Comparison of ENCODE assay signal across 31 cellular contexts in the genomic region with DNA sequence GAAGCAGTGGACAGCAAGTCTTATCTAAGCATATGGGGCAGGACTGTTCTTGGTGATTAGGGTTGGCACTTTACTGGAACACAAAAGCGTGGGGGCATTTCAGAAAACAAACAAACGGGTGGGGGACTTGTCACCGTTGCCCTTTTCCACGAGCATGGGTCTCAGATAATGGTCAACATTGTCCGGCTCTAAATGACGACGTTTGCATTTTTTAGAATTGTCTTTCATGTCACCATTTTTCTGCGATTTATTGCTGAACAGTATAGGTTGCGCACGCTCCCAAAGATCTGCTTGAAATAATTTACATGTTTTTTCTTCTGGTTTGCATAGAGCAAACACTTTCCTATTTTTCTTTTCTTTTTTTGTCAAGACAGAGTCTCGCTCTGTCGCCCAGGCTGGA.
"Had no signal": no experiment of that assay in that cellular context is flagged by ENCODE, and none has a peak within 500 bp of the region (broad histone marks: within the 10 kb centered on the region; RNA-seq: fewer than 3 reads in every experiment).

No MANE protein-coding gene starts in this region.

- DNase-seq: activated CD4-positive, alpha-beta memory T cell treated with anti-CD3 and anti-CD28 coated beads, Interleukin-2, amount 10 ng/mL, durations not matched to agents 7 days and 5 days; activated CD4-positive, alpha-beta T cell treated with anti-CD3 and anti-CD28 coated beads for 1 hour; activated CD4-positive, alpha-beta T cell treated with anti-CD3 and anti-CD28 coated beads for 4 hours; activated CD4-positive, alpha-beta T cell treated with anti-CD3 and anti-CD28 coated beads, Interleukin-2, amount 10 ng/mL, durations not matched to agents 7 days and 5 days; activated CD4-positive, alpha-beta T cell treated with anti-CD3 and anti-CD28 coated beads, Interleukin-2, amount 50 U/mL, for 4 hours; activated CD8-positive, alpha-beta memory T cell treated with anti-CD3 and anti-CD28 coated beads, Interleukin-2, amount 50 U/mL, for 48 hours; activated gamma-delta T cell; activated naive CD4-positive, alpha-beta T cell; activated naive CD4-positive, alpha-beta T cell treated with anti-CD3 and anti-CD28 coated beads, Interleukin-2, amount 10 ng/mL, durations not matched to agents 7 days and 5 days; activated naive CD8-positive, alpha-beta T cell treated with anti-CD3 and anti-CD28 coated beads, Interleukin-2, amount 10 ng/mL, durations not matched to agents 7 days and 5 days; activated T-cell treated with anti-CD3 and anti-CD28 coated beads for 4 hours; activated T-cell treated with anti-CD3 and anti-CD28 coated beads, Interleukin-2, amount 50 U/mL, for 24 hours; activated T-cell treated with anti-CD3 and anti-CD28 coated beads, Interleukin-2, amount 50 U/mL, for 72 hours; central memory CD4-positive, alpha-beta T cell; cerebellar nuclear complex; colonic mucosa; effector CD4-positive, alpha-beta T cell; effector memory CD8-positive, alpha-beta T cell; foreskin keratinocyte; gastrocnemius medialis; glutamatergic neuron; heart left ventricle; T-helper 2 cell had no signal

- FAIRE-seq: TTC549 had no signal

- H3K27me3 ChIP-seq: ascending aorta, breast epithelium, cardiac muscle cell, colonic mucosa, esophagus muscularis mucosa, foreskin keratinocyte, heart left ventricle had no signal

- H3K9me3 ChIP-seq: ascending aorta, breast epithelium, colonic mucosa, esophagus muscularis mucosa, gastrocnemius medialis, heart left ventricle had no signal

- ATAC-seq: activated naive CD4-positive, alpha-beta T cell treated with anti-CD3 and anti-CD28 coated beads, Interleukin-2, amount 50 U/mL, for 72 hours; activated T-cell treated with anti-CD3 and anti-CD28 coated beads, Interleukin-2, amount 50 U/mL, for 72 hours; effector memory CD8-positive, alpha-beta T cell; foreskin keratinocyte; gastrocnemius medialis; heart left ventricle; WTC11 had no signal

- H3K4me3 ChIP-seq: ascending aorta, breast epithelium, cardiac muscle cell, colonic mucosa, esophagus muscularis mucosa, gastrocnemius medialis, heart left ventricle had no signal

- H3K27ac ChIP-seq: ascending aorta, breast epithelium, cardiac muscle cell, colonic mucosa, esophagus muscularis mucosa, foreskin keratinocyte, gastrocnemius medialis, heart left ventricle, VCaP had no signal

- H3K36me3 ChIP-seq: ascending aorta, breast epithelium, cardiac muscle cell, colonic mucosa, esophagus muscularis mucosa, gastrocnemius medialis, heart left ventricle had no signal

- H3K4me1 ChIP-seq: ascending aorta, breast epithelium, colonic mucosa, gastrocnemius medialis had no signal
